Comparison of ENCODE assay signal across 13 cellular contexts in genomic region chr4:109440948-109441347, GRCh38. TPM values are rescaled to one million over a fixed set of nuclear protein-coding genes. Genes with fewer than 3 reads are reported as not detected.
A peak's percentile ranks its signal among the peaks of the same experiment; 100 is the strongest.
DNase-seq lines count a peak whose midpoint lies in the region; ATAC-seq and TF ChIP-seq lines count a peak whose summit lies in the region.
"Had no signal": no experiment of that assay in that cellular context is flagged by ENCODE, and none has a peak within 500 bp of the region (broad histone marks: within the 10 kb centered on the region; RNA-seq: fewer than 3 reads in every experiment).

No MANE protein-coding gene starts in this region.

- no peak overlapping the region for H3K14ac ChIP-seq in IMR-90 (replicated peaks; ENCODE audit: low read depth, low read length)

- in situ Hi-C loops in IMR-90 (cut with MboI; ENCODE audit: low sequenced_read_pairs): no loop called here

- H2BK5ac ChIP-seq in IMR-90 (ENCODE audit: low read depth, low read length, poor library complexity, severe bottlenecking): no peak overlapping the region

- H3K27me3 ChIP-seq in IMR-90 (ENCODE audit: control insufficient read depth, insufficient read depth, low read length): no peaks in the 10 kb centered on the region
- H3K27me3 ChIP-seq: BLaER1 had no signal

- intact Hi-C loops in IMR-90 (cut with micrococcal nuclease): loop anchor here (5.0 kb wide), 1 partner anchor 106 kb away; no protein-coding TSS in a partner anchor

- BruUV-seq in IMR-90 (replicated peaks; lab: Mats Ljungman, UMichigan): no TSS peak

- H3K9ac ChIP-seq in IMR-90 (ENCODE audit: low read depth, low read length): no peak overlapping the region
- H3K9ac ChIP-seq: BLaER1 had no signal

- 0 out of 2 replicates have a peak overlapping the region, but pooled peaks have one; percentile 7 for H3K23ac ChIP-seq in IMR-90 (ENCODE audit: low read depth, low read length)

- POLR2A ChIA-PET in IMR-90 (lab: Charles Lee; ENCODE audit: unreplicated experiment): no interaction called here

- peaks cover 89% of the 10 kb centered on the region for H4K20me1 ChIP-seq in IMR-90 (ENCODE audit: insufficient read depth, low read length)

- no peak overlapping the region for H2BK120ac ChIP-seq in IMR-90 (ENCODE audit: low read depth, low read length)

- H3K4me3 ChIP-seq in IMR-90 (ENCODE audit: insufficient read depth, low read depth, low read length) (no peak overlapping the region), cardiac fibroblast (replicated peaks in 1 of 2; ENCODE audit: low read depth in 2 of 2, low read length in 2 of 2) (no peak overlapping the region)
- H3K4me3 ChIP-seq: BLaER1, PC-9 had no signal

- no peak for DNase-seq in IMR-90
- peak; percentile 25 to 30 for DNase-seq in cardiac fibroblast (ENCODE audit: low read depth in 2 of 2)
- no peak for DNase-seq in left lobe of liver (ENCODE audit: low spot score)
- DNase-seq in stromal cell of bone marrow (ENCODE audit: low read depth): peak; percentile 31
- DNase-seq in NCI-H128 (lab: John Stamatoyannopoulos, UW; ENCODE audit: unreplicated experiment): no peak
- no peak for DNase-seq in hypothalamus (lab: John Stamatoyannopoulos, UW)
- no peak for DNase-seq in D341Med (ENCODE audit: low spot score)
- DNase-seq: DMS79; NCI-H187; NCI-H524 treated with DMSO at 0.1 percent for 48 hours; PC-9; stimulated activated naive CD8-positive, alpha-beta T cell treated with anti-CD3 and anti-CD28 coated beads, Interleukin-15, amount 100 ng/mL, for 72 hours had no signal

- no peak for TF ChIP-seq POLR2A in IMR-90 (IDR thresholded peaks at IDR 0.05; ENCODE audit: low read depth, low read length)

- H4K8ac ChIP-seq in IMR-90 (ENCODE audit: low read depth in 2 of 2, low read length in 2 of 2): no peak overlapping the region

- TF ChIP-seq CTCF in IMR-90 (conservative IDR thresholded peaks at IDR 0.05; ENCODE audit: low read depth, low read length) (no peak), cardiac fibroblast (IDR thresholded peaks at IDR 0.05; ENCODE audit: low read depth, low read length) (no peak)

- no peak overlapping the region for H3K4ac ChIP-seq in IMR-90 (ENCODE audit: low read depth, low read length)

- no peak overlapping the region for H3K27ac ChIP-seq in IMR-90 (ENCODE audit: insufficient read depth, low read length)
- H3K27ac ChIP-seq: BLaER1, PC-9 had no signal

- CTCF ChIA-PET in IMR-90 (lab: Yijun Ruan, JAX): interaction anchor here (0.6 kb wide), 1 partner anchor 312 kb away, joined by 3 read pairs; no protein-coding TSS in a partner anchor

- no peak overlapping the region for H3K18ac ChIP-seq in IMR-90 (ENCODE audit: low read depth, low read length)

- H2AK9ac ChIP-seq in IMR-90 (replicated peaks; ENCODE audit: low read depth, low read length, poor library complexity): no peak overlapping the region

- no peak overlapping the region for H3K56ac ChIP-seq in IMR-90 (ENCODE audit: extremely low read depth, insufficient read depth, low read length)

- no peak overlapping the region for H4K91ac ChIP-seq in IMR-90 (ENCODE audit: insufficient read depth, low read depth, low read length)

- H2BK15ac ChIP-seq in IMR-90 (ENCODE audit: low read depth, low read length): no peak overlapping the region

- no peak for TF ChIP-seq RAD21 in IMR-90 (IDR thresholded peaks at IDR 0.05; ENCODE audit: low read length)

- H4K5ac ChIP-seq in IMR-90 (ENCODE audit: low read depth, low read length): no peak overlapping the region

- no peaks in the 10 kb centered on the region for H3K9me3 ChIP-seq in IMR-90 (ENCODE audit: control insufficient read depth, insufficient read depth, low read length)
- H3K9me3 ChIP-seq: BLaER1 had no signal

- peaks cover 2% of the 10 kb centered on the region; the same call in 1 of the 2 replicates for H3K36me3 ChIP-seq in IMR-90 (ENCODE audit: control insufficient read depth, insufficient read depth, low read length)

- dilution Hi-C loops in IMR-90 (cut with HindIII; ENCODE audit: low sequenced_read_pairs, unreplicated experiment): no loop called here

- peaks cover 7% of the 10 kb centered on the region for H3K4me1 ChIP-seq in IMR-90 (ENCODE audit: control insufficient read depth, insufficient read depth, low read length)

- H3K79me1 ChIP-seq in IMR-90 (ENCODE audit: low read depth in 1 of 2, low read length in 2 of 2): peaks cover 0 to 48% of the 10 kb centered on the region in 2 experiments; a peak in 2 of 4 replicates

- H3K9me1 ChIP-seq in IMR-90 (ENCODE audit: insufficient read depth, low read length): peaks cover 13% of the 10 kb centered on the region

- H2BK20ac ChIP-seq in IMR-90 (ENCODE audit: low read depth, low read length): no peak overlapping the region

- ATAC-seq in IMR-90 (ENCODE audit: low read depth): no peak
- ATAC-seq in left lobe of liver: peak; percentile 45
- ATAC-seq: stimulated activated naive CD8-positive, alpha-beta T cell treated with anti-CD3 and anti-CD28 coated beads, Interleukin-15, amount 100 ng/mL, for 72 hours had no signal

- H2AK5ac ChIP-seq in IMR-90 (ENCODE audit: low read depth, low read length): no peak overlapping the region

- 80% methylated on average over 1 of the region's 4 CpGs; no CpG with 5 or more reads in 1 of the 2 experiments for WGBS in IMR-90 (ENCODE audit: extremely low coverage in 2 of 2, insufficient read length in 1 of 2), 2 experiments

- H3K4me2 ChIP-seq in IMR-90 (ENCODE audit: low read depth, low read length): peak overlapping the region; percentile 30; the same call in 1 of the 2 replicates
- H3K4me2 ChIP-seq: BLaER1, PC-9 had no signal

- no peak overlapping the region for H2AFZ ChIP-seq in IMR-90 (replicated peaks; ENCODE audit: low read length, poor library complexity)
- H2AFZ ChIP-seq: PC-9 had no signal

TF ChIP-seq in IMR-90, 13 proteins besides CTCF, POLR2A, EP300 and RAD21:
- peak; percentile 48 for TF ChIP-seq CEBPB (IDR thresholded peaks at IDR 0.05; ENCODE audit: low read depth, low read length)
- TF ChIP-seq MAZ (IDR thresholded peaks at IDR 0.05; ENCODE audit: borderline replicate concordance, low read depth, low read length): no peak
- no peak for TF ChIP-seq NFE2L2 (IDR thresholded peaks at IDR 0.05; ENCODE audit: low read depth, low read length)
- no peak for TF ChIP-seq CHD1 (IDR thresholded peaks at IDR 0.05; ENCODE audit: low read depth, low read length)

RNA-seq across cellular contexts. Expression of gene SEC24B, which starts 7.3 kb away (rescaled TPM):
- total RNA-seq in IMR-90 (2012; rRNA removed): 19.0 and 19.4 TPM in 2 replicates
- polyA plus RNA-seq in IMR-90 (2012; rRNA removed): 27.4 and 28.3 TPM in 2 replicates
- 7.7 and 10.8 TPM in 2 replicates for polyA plus RNA-seq in IMR-90 (2012; cell fraction: cytosol; rRNA removed)
- polyA plus RNA-seq in IMR-90 (2012; cell fraction: nucleus; rRNA removed; ENCODE audit: low replicate concordance): 11.1 and 43.8 TPM in 2 replicates
- 22.0 TPM for total RNA-seq in left lobe of liver

Comparison
In these comparisons a context has a peak if more than half of its experiments do, and no peak if none do; other contexts are left out.
1. DNase-seq: peak in cardiac fibroblast (2 of 2) and stromal cell of bone marrow (single experiment); none in IMR-90 (single experiment), left lobe of liver (single experiment), NCI-H128 (single experiment), hypothalamus (0 of 51) and D341Med (single experiment).